ENCODE assay signal across 10 cellular contexts in the genomic region with DNA sequence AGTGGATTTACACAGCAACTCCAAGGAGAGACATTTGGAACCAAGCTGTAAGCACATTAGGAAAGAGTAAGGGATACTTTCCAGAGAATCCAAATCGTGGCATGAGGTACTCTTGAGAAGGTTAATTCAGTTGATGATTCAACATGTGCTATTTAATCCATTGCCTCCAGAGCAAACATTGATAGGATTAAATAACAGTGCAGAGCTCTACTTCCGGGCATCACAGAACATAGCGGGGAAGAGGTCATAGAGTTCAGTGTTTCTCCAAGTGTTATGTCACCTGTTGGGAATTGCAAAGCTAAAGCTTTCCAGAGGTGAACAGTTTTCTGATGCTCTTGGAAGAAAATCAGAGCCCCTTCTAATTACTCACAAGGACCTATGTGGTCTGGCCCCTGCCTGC.
DNase-seq lines count a peak whose midpoint lies in the region; ATAC-seq lines count a peak whose summit lies in the region.
"Had no signal": no experiment of that assay in that cellular context is flagged by ENCODE, and none has a peak within 500 bp of the region (broad histone marks: within the 10 kb centered on the region; RNA-seq: fewer than 3 reads in every experiment).

No MANE protein-coding gene starts in this region.

- POLR2A ChIA-PET in activated CD8-positive, alpha-beta T cell treated with anti-CD3 and anti-CD28 coated beads, Interleukin-2, amount 10 ng/mL, durations not matched to agents 7 days and 5 days (lab: Charles Lee), result no interaction called here

- CTCF ChIA-PET in activated CD8-positive, alpha-beta T cell treated with anti-CD3 and anti-CD28 coated beads, Interleukin-2, amount 10 ng/mL, durations not matched to agents 7 days and 5 days (lab: Charles Lee), result no interaction called here

- peaks cover 40% of the 10 kb centered on the region for H3K4me1 Mint-ChIP-seq in activated CD8-positive, alpha-beta T cell treated with anti-CD3 and anti-CD28 coated beads, Interleukin-2, amount 10 ng/mL, durations not matched to agents 7 days and 5 days (ENCODE audit: low read depth)

- no peaks in the 10 kb centered on the region for H3K27me3 Mint-ChIP-seq in activated CD8-positive, alpha-beta T cell treated with anti-CD3 and anti-CD28 coated beads, Interleukin-2, amount 10 ng/mL, durations not matched to agents 7 days and 5 days (ENCODE audit: low read depth)

- H3K9me3 Mint-ChIP-seq in activated CD8-positive, alpha-beta T cell treated with anti-CD3 and anti-CD28 coated beads, Interleukin-2, amount 10 ng/mL, durations not matched to agents 7 days and 5 days (ENCODE audit: insufficient read depth), result peaks cover 23% of the 10 kb centered on the region

- H3K36me3 Mint-ChIP-seq in activated CD8-positive, alpha-beta T cell treated with anti-CD3 and anti-CD28 coated beads, Interleukin-2, amount 10 ng/mL, durations not matched to agents 7 days and 5 days (ENCODE audit: low read depth), result peaks cover 24% of the 10 kb centered on the region

- ATAC-seq in activated CD8-positive, alpha-beta T cell treated with anti-CD3 and anti-CD28 coated beads, Interleukin-2, amount 10 ng/mL, durations not matched to agents 7 days and 5 days, result no peak
- no peak for ATAC-seq in HG03521 (IDR thresholded peaks at IDR 0.05; ENCODE audit: unreplicated experiment)
- ATAC-seq: HCT116 had no signal

- peak; percentile 25 for DNase-seq in NCI-H1092 treated with DMSO at 0.1 percent for 48 hours (lab: John Stamatoyannopoulos, UW)
- DNase-seq in NCI-H1092 (lab: John Stamatoyannopoulos, UW), result no peak
- DNase-seq in NCI-H146 (lab: John Stamatoyannopoulos, UW), result peak; percentile 11
- DNase-seq in activated CD8-positive, alpha-beta T cell treated with anti-CD3 and anti-CD28 coated beads, Interleukin-2, amount 10 ng/mL, durations not matched to agents 7 days and 5 days, result no peak
- DNase-seq in myocyte (ENCODE audit: low read depth), result peak; percentile 52
- DNase-seq in cardiac septum (ENCODE audit: low spot score), result no peak
- DNase-seq in HCEC 1CT, result no peak
- DNase-seq: left ventricle myocardium inferior had no signal

- intact Hi-C loops in cardiac septum (cut with DNase I), result no loop called here

- no peak overlapping the region for H3K4me3 Mint-ChIP-seq in activated CD8-positive, alpha-beta T cell treated with anti-CD3 and anti-CD28 coated beads, Interleukin-2, amount 10 ng/mL, durations not matched to agents 7 days and 5 days

- peak overlapping the region; percentile 97 for H3K27ac Mint-ChIP-seq in activated CD8-positive, alpha-beta T cell treated with anti-CD3 and anti-CD28 coated beads, Interleukin-2, amount 10 ng/mL, durations not matched to agents 7 days and 5 days

Comparison
In these comparisons a context has a peak if more than half of its experiments do, and no peak if none do; other contexts are left out.
1. DNase-seq: peak in NCI-H1092 treated with DMSO at 0.1 percent for 48 hours (single experiment), NCI-H146 (single experiment) and myocyte (single experiment); none in NCI-H1092 (single experiment), activated CD8-positive, alpha-beta T cell treated with anti-CD3 and anti-CD28 coated beads, Interleukin-2, amount 10 ng/mL, durations not matched to agents 7 days and 5 days (single experiment), cardiac septum (single experiment) and HCEC 1CT (single experiment).